In the genomic region with DNA sequence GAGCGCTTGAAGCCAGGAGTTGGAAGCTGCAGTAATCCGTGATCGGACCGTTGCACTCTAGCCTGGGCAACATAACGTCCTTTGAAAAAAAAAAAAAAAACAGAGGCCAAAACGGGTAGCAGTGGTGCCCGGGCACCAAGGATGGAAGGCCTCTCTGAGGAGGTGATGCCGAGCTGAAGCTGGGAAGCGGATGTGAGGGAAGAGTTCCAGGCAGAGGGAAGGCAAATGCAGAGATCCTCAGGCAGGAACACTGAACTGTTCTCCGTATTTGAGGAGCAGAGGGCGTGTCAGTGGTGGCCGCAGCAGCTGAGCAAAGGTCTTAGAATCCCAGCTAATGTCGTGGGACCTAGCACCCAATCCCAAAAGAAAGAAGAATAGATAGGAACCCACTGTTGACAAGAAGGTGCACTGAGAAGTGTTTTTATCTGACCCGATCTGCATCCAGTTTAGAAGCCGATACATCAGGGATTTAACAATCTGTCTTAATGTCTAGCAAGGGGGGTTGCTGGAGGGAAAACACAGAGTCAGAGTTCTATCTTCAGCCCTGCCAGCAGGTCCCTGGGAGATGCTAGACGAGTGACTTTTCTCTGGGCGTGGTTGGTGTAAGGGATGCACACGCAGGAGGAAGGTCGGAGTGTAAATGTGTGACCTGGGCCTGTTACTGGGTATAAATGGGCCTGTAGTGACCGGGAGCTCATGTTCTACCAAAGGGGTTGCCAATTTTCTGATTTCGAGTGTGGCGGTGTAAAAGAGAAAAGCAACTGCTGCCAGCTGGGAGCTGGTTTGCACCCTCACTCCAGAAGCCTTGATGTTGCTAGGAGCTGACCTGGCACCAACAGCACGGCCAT, we compare ENCODE assay signal across 1 cellular context.
A peak's percentile ranks its signal among the peaks of the same experiment; 100 is the strongest.
TF ChIP-seq lines count a peak whose summit lies in the region.

No MANE protein-coding gene starts in this region.

TF ChIP-seq in GM12878, 131 proteins besides CTCF, POLR2A, EP300 and RAD21:
- TF ChIP-seq FOXK2 (IDR thresholded peaks at IDR 0.05): no peak
- TF ChIP-seq, protein P1, sequence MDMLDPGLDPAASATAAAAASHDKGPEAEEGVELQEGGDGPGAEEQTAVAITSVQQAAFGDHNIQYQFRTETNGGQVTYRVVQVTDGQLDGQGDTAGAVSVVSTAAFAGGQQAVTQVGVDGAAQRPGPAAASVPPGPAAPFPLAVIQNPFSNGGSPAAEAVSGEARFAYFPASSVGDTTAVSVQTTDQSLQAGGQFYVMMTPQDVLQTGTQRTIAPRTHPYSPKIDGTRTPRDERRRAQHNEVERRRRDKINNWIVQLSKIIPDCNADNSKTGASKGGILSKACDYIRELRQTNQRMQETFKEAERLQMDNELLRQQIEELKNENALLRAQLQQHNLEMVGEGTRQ (IDR thresholded peaks at IDR 0.05; ENCODE audit: borderline replicate concordance, low read depth, low read length): no peak
- TF ChIP-seq FOS (IDR thresholded peaks at IDR 0.05; ENCODE audit: borderline replicate concordance, extremely low read depth, insufficient read length): no peak
- TF ChIP-seq, protein P2, sequence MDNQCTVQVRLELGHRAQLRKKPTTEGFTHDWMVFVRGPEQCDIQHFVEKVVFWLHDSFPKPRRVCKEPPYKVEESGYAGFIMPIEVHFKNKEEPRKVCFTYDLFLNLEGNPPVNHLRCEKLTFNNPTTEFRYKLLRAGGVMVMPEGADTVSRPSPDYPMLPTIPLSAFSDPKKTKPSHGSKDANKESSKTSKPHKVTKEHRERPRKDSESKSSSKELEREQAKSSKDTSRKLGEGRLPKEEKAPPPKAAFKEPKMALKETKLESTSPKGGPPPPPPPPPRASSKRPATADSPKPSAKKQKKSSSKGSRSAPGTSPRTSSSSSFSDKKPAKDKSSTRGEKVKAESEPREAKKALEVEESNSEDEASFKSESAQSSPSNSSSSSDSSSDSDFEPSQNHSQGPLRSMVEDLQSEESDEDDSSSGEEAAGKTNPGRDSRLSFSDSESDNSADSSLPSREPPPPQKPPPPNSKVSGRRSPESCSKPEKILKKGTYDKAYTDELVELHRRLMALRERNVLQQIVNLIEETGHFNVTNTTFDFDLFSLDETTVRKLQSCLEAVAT (IDR thresholded peaks at IDR 0.05): 0 out of 2 replicates have a peak, but pooled peaks have one; percentile 16
- TF ChIP-seq MXI1 (IDR thresholded peaks at IDR 0.05; ENCODE audit: low read depth, low read length): peak; percentile 18; the same call in 1 of the 2 replicates
- 0 out of 2 replicates have a peak, but pooled peaks have one; percentile 4 for TF ChIP-seq MTA2 (IDR thresholded peaks at IDR 0.05; ENCODE audit: low read depth)
- TF ChIP-seq ZNF384 (IDR thresholded peaks at IDR 0.05; ENCODE audit: borderline replicate concordance, low read depth, low read length): 0 out of 2 replicates have a peak, but pooled peaks have one; percentile 23
- 0 out of 2 replicates have a peak, but pooled peaks have one; percentile 39 for TF ChIP-seq EED (IDR thresholded peaks at IDR 0.05; ENCODE audit: low read depth)
- TF ChIP-seq NBN (IDR thresholded peaks at IDR 0.05): no peak
- TF ChIP-seq STAT3 (IDR thresholded peaks at IDR 0.05; ENCODE audit: low read depth, low read length): no peak
- no peak for TF ChIP-seq YY1 (IDR thresholded peaks at IDR 0.05; ENCODE audit: low read depth, low read length)
